In the genomic region with DNA sequence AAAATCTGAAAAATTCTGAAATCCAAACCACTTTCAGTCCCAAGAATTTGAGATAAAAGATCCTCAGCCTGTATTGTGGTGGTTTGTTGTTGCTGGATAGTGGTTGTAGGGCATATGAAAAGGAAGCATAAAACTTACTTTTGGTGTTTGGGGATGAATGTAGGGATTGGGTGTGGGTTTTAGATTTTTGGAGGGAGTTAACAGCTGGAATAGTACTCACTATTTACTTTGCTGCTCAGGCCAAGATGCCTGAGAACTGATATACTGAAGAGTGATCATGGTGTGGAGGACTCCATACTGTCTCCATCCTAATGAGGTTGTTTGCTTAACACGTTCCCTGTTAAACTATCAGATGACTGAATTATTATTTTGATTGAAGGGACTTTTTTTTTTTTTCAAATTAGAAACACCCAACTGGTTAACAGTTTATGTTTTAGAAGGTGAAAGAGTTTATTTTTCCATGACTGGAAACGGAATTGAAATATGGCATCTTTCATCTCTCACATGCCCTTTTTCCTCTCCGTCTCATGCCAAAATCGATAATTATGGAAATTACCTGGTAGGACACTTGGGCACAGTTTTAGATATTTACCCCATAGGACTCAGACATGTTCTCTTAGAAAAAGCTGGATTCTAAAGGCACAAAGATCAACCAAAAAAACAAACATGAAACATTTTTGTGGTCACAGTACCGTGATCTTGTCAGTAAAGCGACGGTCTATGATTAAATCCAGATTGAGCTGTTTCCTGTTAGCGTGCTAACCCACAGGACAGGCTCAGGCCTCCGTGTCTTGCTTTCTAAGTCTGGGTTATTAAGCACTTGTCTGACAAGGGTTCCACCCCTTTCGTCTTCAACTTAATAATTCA, we compare ENCODE assay signal across 8 cellular contexts. TPM values are rescaled to one million over a fixed set of nuclear protein-coding genes. Genes with fewer than 3 reads are reported as not detected.
DNase-seq lines count a peak whose midpoint lies in the region; ATAC-seq and TF ChIP-seq lines count a peak whose summit lies in the region.

No MANE protein-coding gene starts in this region.

- H3K4me3 ChIP-seq in DND-41 (ENCODE audit: low read depth in 1 of 2, low read length in 2 of 2) = no peak overlapping the region
- H3K4me3 ChIP-seq in sigmoid colon = peak overlapping the region in 2 of 4 donors; percentile 15 to 22

- H3K9me3 ChIP-seq in DND-41 (ENCODE audit: insufficient read depth, low read length, severe bottlenecking) = no peaks in the 10 kb centered on the region
- H3K9me3 ChIP-seq in sigmoid colon = no peaks in the 10 kb centered on the region

- no peak overlapping the region for H3K4me2 ChIP-seq in DND-41 (ENCODE audit: insufficient read depth, low read length)

- intact Hi-C loops in sigmoid colon (cut with DNase I) = no loop called here

- ATAC-seq in DND-41 (ENCODE audit: insufficient read depth, low read depth) (peak; percentile 79), GM19455 (IDR thresholded peaks at IDR 0.05; ENCODE audit: unreplicated experiment) (peak; percentile 93), HG03520 (IDR thresholded peaks at IDR 0.05; ENCODE audit: unreplicated experiment) (peak; percentile 89)

- H4K20me1 ChIP-seq in DND-41 (ENCODE audit: insufficient read depth, low read length) = no peaks in the 10 kb centered on the region

- no peak for TF ChIP-seq EP300 in sigmoid colon (IDR thresholded peaks at IDR 0.05)

- H3K4me1 ChIP-seq in DND-41 (ENCODE audit: insufficient read depth, low read length) = peaks cover 6% of the 10 kb centered on the region; the same call in 1 of the 2 replicates
- H3K4me1 ChIP-seq in sigmoid colon = peaks cover 0 to 39% (median 28%) of the 10 kb centered on the region in 4 donors

- no peaks in the 10 kb centered on the region for H3K79me2 ChIP-seq in DND-41 (ENCODE audit: insufficient read depth, low read length)

- no peaks in the 10 kb centered on the region for H3K36me3 Mint-ChIP-seq in activated CD4-positive, alpha-beta T cell treated with anti-CD3 and anti-CD28 coated beads, Interleukin-2, amount 10 ng/mL, durations not matched to agents 7 days and 5 days (ENCODE audit: low read depth)

- TF ChIP-seq CTCF in DND-41 (IDR thresholded peaks at IDR 0.05; ENCODE audit: borderline replicate concordance, extremely low read depth, low read length, poor library complexity, severe bottlenecking) (no peak), sigmoid colon (IDR thresholded peaks at IDR 0.05) (no peak)

- POLR2A ChIA-PET in activated CD4-positive, alpha-beta T cell treated with anti-CD3 and anti-CD28 coated beads, Interleukin-2, amount 10 ng/mL, durations not matched to agents 7 days and 5 days (lab: Charles Lee) = interaction anchor here (0.6 to 0.7 kb wide), 2 partner anchors 45 to 251 kb away, joined by 3 to 4 read pairs; no protein-coding TSS in a partner anchor

- no peaks in the 10 kb centered on the region for H3K27me3 ChIP-seq in DND-41 (ENCODE audit: insufficient read depth, low read length, poor library complexity)
- no peaks in the 10 kb centered on the region for H3K27me3 ChIP-seq in sigmoid colon

- 38 to 73% methylated on average over 10 of the region's 10 CpGs for WGBS in sigmoid colon, 2 donors

- no peak overlapping the region for H2AFZ ChIP-seq in DND-41 (ENCODE audit: low read depth, low read length)

- DNase-seq in DND-41 (peak; percentile 9), fibroblast of the conjunctiva (ENCODE audit: low read depth) (peak; percentile 91), sigmoid colon (peak; percentile 75), NCI-H146 (lab: John Stamatoyannopoulos, UW) (no peak), midbrain (lab: John Stamatoyannopoulos, UW) (no peak)
- peak; percentile 35 for DNase-seq in activated CD4-positive, alpha-beta T cell treated with anti-CD3 and anti-CD28 coated beads, Interleukin-2, amount 10 ng/mL, durations not matched to agents 7 days and 5 days

- H3K4me1 Mint-ChIP-seq in activated CD4-positive, alpha-beta T cell treated with anti-CD3 and anti-CD28 coated beads, Interleukin-2, amount 10 ng/mL, durations not matched to agents 7 days and 5 days = peaks cover 21% of the 10 kb centered on the region

- no peaks in the 10 kb centered on the region for H3K27me3 Mint-ChIP-seq in activated CD4-positive, alpha-beta T cell treated with anti-CD3 and anti-CD28 coated beads, Interleukin-2, amount 10 ng/mL, durations not matched to agents 7 days and 5 days

- CTCF ChIA-PET in activated CD4-positive, alpha-beta T cell treated with anti-CD3 and anti-CD28 coated beads, Interleukin-2, amount 10 ng/mL, durations not matched to agents 7 days and 5 days (lab: Charles Lee) = interaction anchor here (1.2 to 1.9 kb wide), 2 partner anchors 11 to 74 kb away, joined by 3 to 6 read pairs; no protein-coding TSS in a partner anchor

- no peak for TF ChIP-seq POLR2A in sigmoid colon (IDR thresholded peaks at IDR 0.05)

- peak overlapping the region; percentile 75 for H3K27ac Mint-ChIP-seq in activated CD4-positive, alpha-beta T cell treated with anti-CD3 and anti-CD28 coated beads, Interleukin-2, amount 10 ng/mL, durations not matched to agents 7 days and 5 days

- H3K9me3 Mint-ChIP-seq in activated CD4-positive, alpha-beta T cell treated with anti-CD3 and anti-CD28 coated beads, Interleukin-2, amount 10 ng/mL, durations not matched to agents 7 days and 5 days = no peaks in the 10 kb centered on the region

- peak overlapping the region; percentile 23 for H3K4me3 Mint-ChIP-seq in activated CD4-positive, alpha-beta T cell treated with anti-CD3 and anti-CD28 coated beads, Interleukin-2, amount 10 ng/mL, durations not matched to agents 7 days and 5 days

- no peak overlapping the region for H3K27ac ChIP-seq in DND-41 (ENCODE audit: low read length)
- H3K27ac ChIP-seq in sigmoid colon = peak overlapping the region; percentile 63 to 71 (median 68)

- H3K9ac ChIP-seq in DND-41 (ENCODE audit: low read depth, low read length) = no peak overlapping the region

- no peaks in the 10 kb centered on the region for H3K36me3 ChIP-seq in DND-41 (ENCODE audit: insufficient read depth, low read length)
- no peaks in the 10 kb centered on the region for H3K36me3 ChIP-seq in sigmoid colon

RNA-seq across cellular contexts. Expression of gene RGL1, which starts 37.3 kb away (rescaled TPM):
- 1 to 10 TPM; 2.6 TPM for total RNA-seq in activated CD4-positive, alpha-beta T cell treated with anti-CD3 and anti-CD28 coated beads, Interleukin-2, amount 10 ng/mL, durations not matched to agents 7 days and 5 days
- total RNA-seq in sigmoid colon = 10 to 100 TPM; 23.8 to 42.1 (median 30.8) TPM
- polyA plus RNA-seq in sigmoid colon = 1 to 10 TPM; 8.3 to 9.6 (median 8.9) TPM

Comparison
In these comparisons a context has a peak if more than half of its experiments do, and no peak if none do; other contexts are left out.
1. DNase-seq: peak in DND-41 (single experiment), activated CD4-positive, alpha-beta T cell treated with anti-CD3 and anti-CD28 coated beads, Interleukin-2, amount 10 ng/mL, durations not matched to agents 7 days and 5 days (single experiment), fibroblast of the conjunctiva (single experiment) and sigmoid colon (single experiment); none in NCI-H146 (single experiment) and midbrain (single experiment).
2. RNA of gene RGL1, which starts 37.3 kb away (total RNA-seq): 23.8 to 42.1 TPM in sigmoid colon; 2.6 TPM in activated CD4-positive, alpha-beta T cell treated with anti-CD3 and anti-CD28 coated beads, Interleukin-2, amount 10 ng/mL, durations not matched to agents 7 days and 5 days; every median in the first group is over 4 times any median in the second.
3. Peak in every context shown above with its lines, with median percentiles within 50 percentile points of each other: ATAC-seq.